Comparison of ENCODE assay signal across 10 cellular contexts in the genomic region with DNA sequence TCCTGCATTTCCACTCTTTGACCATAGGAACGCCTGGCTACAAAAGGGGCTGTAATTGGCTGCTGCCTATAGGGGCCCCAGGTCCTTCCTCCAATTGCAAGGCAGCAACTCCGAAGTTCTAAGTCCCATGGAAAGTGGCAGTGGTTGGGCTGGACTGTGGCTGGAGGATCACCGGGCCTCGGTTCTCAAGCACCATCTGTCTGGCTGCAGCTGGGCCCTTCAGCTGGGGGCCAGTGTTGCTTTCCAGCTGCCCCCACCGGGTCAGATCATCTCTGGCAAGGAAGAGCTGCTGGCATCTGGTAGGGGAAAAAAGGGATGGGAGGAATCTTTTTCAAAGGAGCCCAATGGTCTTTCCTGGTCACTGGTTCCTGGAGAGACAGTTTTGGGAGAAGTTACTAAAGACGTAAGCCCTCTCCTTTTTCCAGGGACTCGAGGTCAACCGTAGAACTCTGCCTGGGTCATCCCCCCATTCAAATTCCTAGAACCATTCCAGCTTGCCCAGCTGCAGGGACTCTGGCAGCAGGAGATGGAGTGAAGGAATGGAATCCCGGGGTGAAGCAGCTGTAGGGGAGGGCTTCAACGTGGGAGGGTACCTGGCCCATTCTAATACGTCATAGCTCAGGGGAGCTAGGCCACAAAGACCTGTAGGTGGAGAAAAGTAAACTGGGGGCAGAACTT. TPM values are rescaled to one million over a fixed set of nuclear protein-coding genes. Genes with fewer than 3 reads are reported as not detected.
DNase-seq lines count a peak whose midpoint lies in the region; ATAC-seq, FAIRE-seq and TF ChIP-seq lines count a peak whose summit lies in the region.
"Had no signal": no experiment of that assay in that cellular context is flagged by ENCODE, and none has a peak within 500 bp of the region (broad histone marks: within the 10 kb centered on the region; RNA-seq: fewer than 3 reads in every experiment).

No MANE protein-coding gene starts in this region.

- peaks cover 5% of the 10 kb centered on the region for H3K27me3 Mint-ChIP-seq in neural crest cell (ENCODE audit: low read depth)

- no peaks in the 10 kb centered on the region for H3K9me3 Mint-ChIP-seq in neural crest cell
- H3K9me3 Mint-ChIP-seq: activated T-cell treated with anti-CD3 and anti-CD28 coated beads, Interleukin-2, amount 50 U/mL, for 4 hours had no signal

- H3K79me2 ChIP-seq in H1 (ENCODE audit: control insufficient read depth in 1 of 2, insufficient read depth in 2 of 2, low read length in 2 of 2), result no peaks in the 10 kb centered on the region

- H3K4ac ChIP-seq in H1 (replicated peaks; ENCODE audit: insufficient read length, low read depth, low read length), result peak overlapping the region; percentile 13

- no peak overlapping the region for H3K27ac ChIP-seq in H1 (ENCODE audit: low read depth, low read length)

- DNase-seq in ACHN, result peak; percentile 38
- peak; percentile 99 for DNase-seq in HuH-7 (ENCODE audit: low spot score)
- no peak for DNase-seq in H1 (ENCODE audit: low read depth in 1 of 2, low spot score in 2 of 2)
- no peak for DNase-seq in neural crest cell (ENCODE audit: low read depth, low spot score)
- no peak for DNase-seq in stimulated activated CD4-positive, alpha-beta T cell treated with anti-CD3 and anti-CD28 coated beads, Interleukin-4, amount 100 ng/mL, for 1 hour
- DNase-seq in RCC 7860 (ENCODE audit: low spot score), result no peak
- DNase-seq in NCI-H2196 treated with DMSO at 0.1 percent for 48 hours (lab: John Stamatoyannopoulos, UW; ENCODE audit: unreplicated experiment), result no peak
- DNase-seq: activated T-cell treated with anti-CD3 and anti-CD28 coated beads, Interleukin-2, amount 50 U/mL, for 4 hours had no signal

- no peak overlapping the region for H2BK120ac ChIP-seq in H1 (replicated peaks; ENCODE audit: low read depth, low read length)

- peaks cover 0 to 21% (median 18%) of the 10 kb centered on the region in 4 experiments; a peak in 6 of 7 replicates for H3K4me1 ChIP-seq in H1 (replicated peaks in 1 of 4; ENCODE audit: control insufficient read depth in 3 of 4, insufficient read depth in 4 of 4, low read length in 3 of 4)

- no peak for ATAC-seq in HG02870 (IDR thresholded peaks at IDR 0.05; ENCODE audit: unreplicated experiment)
- ATAC-seq: activated T-cell treated with anti-CD3 and anti-CD28 coated beads, Interleukin-2, amount 50 U/mL, for 4 hours had no signal

- no peak for TF ChIP-seq RAD21 in H1 (IDR thresholded peaks at IDR 0.05 in 1 of 2, conservative IDR thresholded peaks at IDR 0.05 in 1 of 2; ENCODE audit: low read depth in 2 of 2, low read length in 2 of 2)

- H3K56ac ChIP-seq in H1 (replicated peaks; ENCODE audit: insufficient read length, low read depth, low read length), result no peak overlapping the region

- 0 out of 2 replicates have a peak overlapping the region, but pooled peaks have one; percentile 50 for H2BK12ac ChIP-seq in H1 (ENCODE audit: low read depth, low read length)

- H3K27ac Mint-ChIP-seq in neural crest cell (ENCODE audit: unreplicated experiment), result no peak overlapping the region

- H2AFZ ChIP-seq in H1 (ENCODE audit: low read length), result no peak overlapping the region

- no peak overlapping the region; a peak in 2 of 4 replicates for H3K4me2 ChIP-seq in H1 (ENCODE audit: insufficient read depth in 1 of 2, low read depth in 2 of 2, low read length in 2 of 2)

- CTCF ChIA-PET in H1 (lab: Charles Lee; ENCODE audit: partially characterized antibody), result interaction anchor here (0.6 to 20.7 kb wide), 11 partner anchors 9 to 235 kb away, joined by 3 to 384 read pairs (median 14); a partner anchor contains a TSS

- no peak overlapping the region for H4K91ac ChIP-seq in H1 (replicated peaks; ENCODE audit: insufficient read length, low read length)

- no peaks in the 10 kb centered on the region for H3K79me1 ChIP-seq in H1 (ENCODE audit: low read depth, low read length)

- TF ChIP-seq POLR2A in H1 (IDR thresholded peaks at IDR 0.05; ENCODE audit: control extremely low read depth in 1 of 2, low read depth in 2 of 2, low read length in 2 of 2), result no peak

- no peak overlapping the region for H3K4me3 ChIP-seq in H1 (ENCODE audit: extremely low read depth in 1 of 4, insufficient read depth in 2 of 4, low read depth in 3 of 4, low read length in 4 of 4)

- no peak overlapping the region for H3K9ac ChIP-seq in H1 (replicated peaks in 1 of 4; ENCODE audit: extremely low read depth in 1 of 4, low read depth in 3 of 4, low read length in 3 of 4)

- no peaks in the 10 kb centered on the region for H4K20me1 ChIP-seq in H1 (replicated peaks in 1 of 2; ENCODE audit: control insufficient read depth in 1 of 2, insufficient read depth in 2 of 2, low read length in 2 of 2)

- no peak overlapping the region for H4K5ac ChIP-seq in H1 (ENCODE audit: insufficient read length, low read depth, low read length)

- H3K23me2 ChIP-seq in H1 (ENCODE audit: low read depth, low read length), result peaks cover 12% of the 10 kb centered on the region; the same call in 1 of the 2 replicates

- TF ChIP-seq CTCF in H1 (IDR thresholded peaks at IDR 0.05; ENCODE audit: control extremely low read depth in 1 of 3, insufficient read depth in 1 of 3, low read depth in 1 of 3, low read length in 3 of 3), result no peak
- TF ChIP-seq CTCF in neural crest cell (conservative IDR thresholded peaks at IDR 0.05), result no peak

- H2BK20ac ChIP-seq in H1 (ENCODE audit: low read length), result no peak overlapping the region

- H3K14ac ChIP-seq in H1 (ENCODE audit: insufficient read length), result no peak overlapping the region

- H2BK5ac ChIP-seq in H1 (ENCODE audit: low read depth, low read length), result no peak overlapping the region

- FAIRE-seq in H1 (lab: Jason Lieb, UNC) (no peak), RCC 7860 (lab: Jason Lieb, UNC) (no peak)
- FAIRE-seq: astrocyte had no signal

- no peak overlapping the region for H4K8ac ChIP-seq in H1 (ENCODE audit: extremely low read depth, insufficient read depth, low read length)

- POLR2A ChIA-PET in H1 (lab: Charles Lee; ENCODE audit: partially characterized antibody), result interaction anchor here (1.0 to 32.5 kb wide), 9 partner anchors 9 to 220 kb away, joined by 3 to 672 read pairs (median 6); a partner anchor contains a TSS

- no peak for TF ChIP-seq EP300 in H1 (IDR thresholded peaks at IDR 0.05; ENCODE audit: borderline replicate concordance in 1 of 2, low read depth in 2 of 2, low read length in 2 of 2)

- peaks cover 65% of the 10 kb centered on the region for H3K4me1 Mint-ChIP-seq in neural crest cell

- H2AK5ac ChIP-seq in H1 (ENCODE audit: low read depth, low read length), result no peak overlapping the region

- no peaks in the 10 kb centered on the region for H3K36me3 ChIP-seq in H1 (ENCODE audit: control insufficient read depth in 2 of 4, insufficient read depth in 4 of 4, low read length in 3 of 4)

- H3K18ac ChIP-seq in H1 (ENCODE audit: extremely low read depth, low read length), result no peak overlapping the region

- H3K23ac ChIP-seq in H1 (ENCODE audit: insufficient read length), result no peak overlapping the region

- H3K36me3 Mint-ChIP-seq in neural crest cell (ENCODE audit: low read depth), result peaks cover 23% of the 10 kb centered on the region

- H3K9me3 ChIP-seq in H1 (ENCODE audit: insufficient read depth in 2 of 2, low read depth in 1 of 2, low read length in 1 of 2), result no peaks in the 10 kb centered on the region

- no peak overlapping the region for H2BK15ac ChIP-seq in H1 (ENCODE audit: low read length)

- WGBS in H1 (ENCODE audit: extremely low coverage in 1 of 2, insufficient coverage in 1 of 2, insufficient read length in 1 of 2, insufficient replicate concordance in 2 of 2, low coverage in 1 of 2, low lambda C conversion rate in 2 of 2, missing lambda C conversion rate in 1 of 2), 2 experiments, result 73% methylated on average over 11 of the region's 11 CpGs; no CpG with 5 or more reads in 1 of the 2 experiments

- in situ Hi-C loops in ACHN (cut with HindIII; ENCODE audit: low pct_ligation_motif_present, low pct_unique_long_range_greater_than_20kb, low sequenced_read_pairs), result no loop called here

- H3K27me3 ChIP-seq in H1 (replicated peaks in 1 of 4; ENCODE audit: control insufficient read depth in 3 of 4, extremely low read depth in 1 of 4, insufficient read depth in 3 of 4, low read length in 3 of 4), result peaks cover 0 to 30% (median 26%) of the 10 kb centered on the region in 4 experiments; a peak in 5 of 7 replicates

- peak overlapping the region; percentile 54 for H3K4me3 Mint-ChIP-seq in neural crest cell
- H3K4me3 Mint-ChIP-seq: activated T-cell treated with anti-CD3 and anti-CD28 coated beads, Interleukin-2, amount 50 U/mL, for 4 hours had no signal

TF ChIP-seq in H1, 55 proteins besides CTCF, POLR2A, EP300 and RAD21:
- TF ChIP-seq TAF7 (optimal IDR thresholded peaks at IDR 0.05; ENCODE audit: borderline replicate concordance, low read depth, low read length) (peak; percentile 29), SUZ12 (IDR thresholded peaks at IDR 0.05; ENCODE audit: low read length) (no peak)

RNA-seq across cellular contexts. Expression of a gene that starts 13.3 kb away (rescaled TPM):
- total RNA-seq in H1 (2021; fragmentation: NEBNext Ultra II Directional; extraction: Animal tissue kit (Norgen Biotek cat#: 25700)), result 60.4 and 73.4 TPM in 2 replicates
- 32.9 and 38.6 TPM in 2 replicates for polyA plus RNA-seq in H1 (2011; rRNA removed)
- polyA plus RNA-seq in H1 (2011; cell fraction: cytosol; rRNA removed), result 68.9 TPM
- 26.0 TPM for polyA plus RNA-seq in H1 (2011; cell fraction: nucleus; rRNA removed)
- 64.2 to 105 TPM (median 72.5 TPM) in 4 replicates for polyA plus RNA-seq in H1 (2012, experiment 1 of 2)
- polyA plus RNA-seq in H1 (2012, experiment 2 of 2), result 49.1 TPM
- polyA plus RNA-seq in H1 (2013, experiment 1 of 2), result 25.2 TPM
- 26.2 TPM for polyA plus RNA-seq in H1 (2013, experiment 2 of 2)
- 18.4 and 25.9 TPM in 2 replicates for polyA minus RNA-seq in H1 (2011; rRNA and poly(A)+ RNA removed)
- polyA minus RNA-seq in H1 (2011; cell fraction: cytosol; rRNA and poly(A)+ RNA removed), result 10.5 TPM
- 21.0 TPM for polyA minus RNA-seq in H1 (2011; cell fraction: nucleus; rRNA and poly(A)+ RNA removed)
- total RNA-seq in neural crest cell, result 50.0 and 63.0 TPM in 2 replicates

Comparison
In these comparisons a context has a peak if more than half of its experiments do, and no peak if none do; other contexts are left out.
1. DNase-seq: peak in ACHN (single experiment) and HuH-7 (single experiment); none in H1 (0 of 2), neural crest cell (single experiment), stimulated activated CD4-positive, alpha-beta T cell treated with anti-CD3 and anti-CD28 coated beads, Interleukin-4, amount 100 ng/mL, for 1 hour (single experiment), RCC 7860 (single experiment) and NCI-H2196 treated with DMSO at 0.1 percent for 48 hours (single experiment).